16 cellular contexts compared by ENCODE assay signal in the genomic region with DNA sequence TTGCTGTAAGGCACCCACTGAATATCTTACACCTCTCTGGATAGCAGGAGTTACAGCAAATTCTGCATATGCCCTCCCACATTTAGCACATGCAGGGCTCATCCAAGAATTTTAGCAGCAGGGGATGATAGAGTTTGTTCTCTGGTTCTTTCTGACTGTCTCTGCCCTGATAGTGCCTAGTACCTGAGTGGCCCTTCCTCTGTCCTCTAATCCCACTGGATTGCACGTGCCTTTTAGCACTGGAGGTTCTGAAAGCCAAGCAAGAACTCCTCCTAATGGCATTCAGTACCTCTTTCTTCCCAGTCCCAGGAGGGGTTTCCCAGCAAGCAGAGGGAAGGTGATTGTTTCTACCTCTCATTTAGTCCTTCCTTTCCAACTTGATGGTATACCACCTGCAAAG.
"Had no signal": no experiment of that assay in that cellular context is flagged by ENCODE, and none has a peak within 500 bp of the region (broad histone marks: within the 10 kb centered on the region; RNA-seq: fewer than 3 reads in every experiment).

No MANE protein-coding gene starts in this region.

- H3K36me3 ChIP-seq: stomach, tibial artery had no signal

- FAIRE-seq: colon had no signal

- H3K36me3 Mint-ChIP-seq: activated naive CD8-positive, alpha-beta T cell treated with anti-CD3 and anti-CD28 coated beads for 36 hours; natural killer cell treated with Interleukin-12 subunit alpha and Interleukin-12 subunit beta and Interleukin-15 and Interleukin-18, amount 100 ng/mL, for 72 hours had no signal

- H3K27me3 ChIP-seq: stomach, tibial artery had no signal

- H3K9me3 Mint-ChIP-seq: activated CD8-positive, alpha-beta T cell treated with anti-CD3 and anti-CD28 coated beads for 36 hours; activated naive CD8-positive, alpha-beta T cell treated with anti-CD3 and anti-CD28 coated beads for 36 hours; activated T-cell treated with anti-CD3 and anti-CD28 coated beads, Interleukin-2, amount 50 U/mL, for 72 hours; natural killer cell treated with Interleukin-12 subunit alpha and Interleukin-12 subunit beta and Interleukin-15 and Interleukin-18, amount 100 ng/mL, for 72 hours had no signal

- ATAC-seq: activated CD4-positive, alpha-beta T cell treated with anti-CD3 and anti-CD28 coated beads for 36 hours; activated CD8-positive, alpha-beta T cell treated with anti-CD3 and anti-CD28 coated beads for 36 hours; activated T-cell treated with anti-CD3 and anti-CD28 coated beads, Interleukin-2, amount 50 U/mL, for 72 hours; mucosa of descending colon; natural killer cell treated with Interleukin-12 subunit alpha and Interleukin-12 subunit beta and Interleukin-15 and Interleukin-18, amount 100 ng/mL, for 72 hours had no signal

- H3K27me3 Mint-ChIP-seq: activated CD4-positive, alpha-beta T cell treated with anti-CD3 and anti-CD28 coated beads for 36 hours; activated CD8-positive, alpha-beta T cell treated with anti-CD3 and anti-CD28 coated beads for 36 hours; activated naive CD8-positive, alpha-beta T cell treated with anti-CD3 and anti-CD28 coated beads for 36 hours; natural killer cell treated with Interleukin-12 subunit alpha and Interleukin-12 subunit beta and Interleukin-15 and Interleukin-18, amount 100 ng/mL, for 72 hours had no signal

- H3K4me3 Mint-ChIP-seq: activated CD4-positive, alpha-beta T cell treated with anti-CD3 and anti-CD28 coated beads for 36 hours; activated CD8-positive, alpha-beta T cell treated with anti-CD3 and anti-CD28 coated beads for 36 hours; activated naive CD8-positive, alpha-beta T cell treated with anti-CD3 and anti-CD28 coated beads for 36 hours; activated T-cell treated with anti-CD3 and anti-CD28 coated beads, Interleukin-2, amount 50 U/mL, for 72 hours; natural killer cell treated with Interleukin-12 subunit alpha and Interleukin-12 subunit beta and Interleukin-15 and Interleukin-18, amount 100 ng/mL, for 72 hours had no signal

- H3K9me3 ChIP-seq: mucosa of descending colon, stomach, tibial artery had no signal

- DNase-seq: activated CD4-positive, alpha-beta T cell treated with anti-CD3 and anti-CD28 coated beads for 36 hours; activated CD8-positive, alpha-beta memory T cell treated with anti-CD3 and anti-CD28 coated beads, Interleukin-2, amount 50 U/mL, for 4 hours; activated CD8-positive, alpha-beta T cell treated with anti-CD3 and anti-CD28 coated beads for 36 hours; activated gamma-delta T cell treated with Interleukin-2 at 50 U/mL for 16 hours; activated naive CD8-positive, alpha-beta T cell treated with anti-CD3 and anti-CD28 coated beads for 36 hours; activated T-cell treated with anti-CD3 and anti-CD28 coated beads, Interleukin-2, amount 50 U/mL, for 72 hours; effector CD4-positive, alpha-beta T cell; hippocampal formation; mucosa of descending colon; stimulated activated CD4-positive, alpha-beta T cell treated with anti-CD3 and anti-CD28 coated beads, Interleukin-4, amount 100 ng/mL, for 1 hour; stimulated activated CD8-positive, alpha-beta memory T cell treated with anti-CD3 and anti-CD28 coated beads, Interleukin-4, amount 100 ng/mL, for 48 hours; stomach; SW 1271; tibial artery had no signal

- H3K4me3 ChIP-seq: mucosa of descending colon, stomach, tibial artery had no signal

- H3K27ac Mint-ChIP-seq: activated CD4-positive, alpha-beta T cell treated with anti-CD3 and anti-CD28 coated beads for 36 hours; activated CD8-positive, alpha-beta T cell treated with anti-CD3 and anti-CD28 coated beads for 36 hours; activated naive CD8-positive, alpha-beta T cell treated with anti-CD3 and anti-CD28 coated beads for 36 hours; activated T-cell treated with anti-CD3 and anti-CD28 coated beads, Interleukin-2, amount 50 U/mL, for 72 hours had no signal
